1 cellular context compared by ENCODE assay signal in genomic region chr2:156004460-156004859, GRCh38.
TF ChIP-seq lines count a peak whose summit lies in the region.

No MANE protein-coding gene starts in this region.

TF ChIP-seq in GM23338, 12 proteins besides CTCF, POLR2A, EP300 and RAD21 (continued from another document):
- TF ChIP-seq ZNF462 (CRISPR knock-in tag; IDR thresholded peaks at IDR 0.05) (no peak), CREB1 (CRISPR knock-in tag; IDR thresholded peaks at IDR 0.05; ENCODE audit: low read depth) (no peak), STAT1 (IDR thresholded peaks at IDR 0.05; ENCODE audit: unreplicated experiment) (no peak), ETS1 (IDR thresholded peaks at IDR 0.05) (no peak), REST (IDR thresholded peaks at IDR 0.05; ENCODE audit: unreplicated experiment) (no peak), ZNF331 (CRISPR knock-in tag; IDR thresholded peaks at IDR 0.05; ENCODE audit: low read depth) (no peak), ZNF114 (CRISPR knock-in tag; IDR thresholded peaks at IDR 0.05) (no peak)
